9 cellular contexts compared by ENCODE assay signal in the genomic region with DNA sequence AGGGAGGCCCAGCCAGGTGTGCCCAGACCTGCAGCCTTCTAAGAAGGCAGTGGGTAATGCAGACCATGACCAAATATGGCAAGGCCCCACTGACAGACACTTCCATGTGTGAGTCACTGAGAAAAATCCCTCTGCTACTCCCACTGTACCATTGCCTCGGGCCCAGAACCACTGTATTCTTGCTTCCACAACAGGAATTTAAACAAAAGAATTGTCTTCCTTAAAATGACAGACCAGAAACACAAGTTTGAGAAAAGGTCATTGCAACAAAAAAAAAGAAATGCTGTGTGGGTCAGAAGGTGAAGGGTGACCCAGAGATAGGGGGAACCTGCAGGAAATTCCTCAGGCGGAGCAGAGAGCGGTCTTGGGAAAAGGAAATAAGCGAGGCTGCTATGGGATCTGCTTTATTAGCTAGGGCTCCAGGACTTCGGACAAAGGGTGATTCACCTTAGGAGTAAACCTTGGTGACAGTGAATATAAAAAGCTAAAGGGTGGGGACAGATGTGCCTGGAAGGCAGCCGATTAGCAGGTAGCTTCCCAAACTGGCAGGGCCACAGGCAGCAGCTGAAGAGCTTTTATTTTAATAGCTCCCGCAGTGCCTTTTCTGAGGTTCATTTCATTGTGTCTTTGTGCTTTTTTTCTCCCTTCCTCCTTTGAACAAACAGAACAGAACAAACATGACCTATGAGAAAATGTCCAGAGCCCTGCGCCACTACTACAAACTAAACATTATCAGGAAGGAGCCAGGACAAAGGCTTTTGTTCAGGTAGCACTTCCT.
A peak's percentile ranks its signal among the peaks of the same experiment; 100 is the strongest.
DNase-seq lines count a peak whose midpoint lies in the region; ATAC-seq and TF ChIP-seq lines count a peak whose summit lies in the region.
"Had no signal": no experiment of that assay in that cellular context is flagged by ENCODE, and none has a peak within 500 bp of the region (broad histone marks: within the 10 kb centered on the region; RNA-seq: fewer than 3 reads in every experiment).

No MANE protein-coding gene starts in this region.

- no peak for ATAC-seq in HG02610 (IDR thresholded peaks at IDR 0.05; ENCODE audit: unreplicated experiment)
- ATAC-seq in GM18498 (IDR thresholded peaks at IDR 0.05; ENCODE audit: unreplicated experiment): no peak
- ATAC-seq in HG03095 (IDR thresholded peaks at IDR 0.05; ENCODE audit: unreplicated experiment): no peak

- H3K9me3 ChIP-seq in esophagus muscularis mucosa (no peaks in the 10 kb centered on the region), parathyroid adenoma (ENCODE audit: control insufficient read depth, low read length) (no peaks in the 10 kb centered on the region)

- H3K36me3 ChIP-seq in esophagus muscularis mucosa: peaks cover 0 to 47% (median 44%) of the 10 kb centered on the region in 4 donors
- no peaks in the 10 kb centered on the region for H3K36me3 ChIP-seq in parathyroid adenoma (ENCODE audit: control insufficient read depth, insufficient read depth, low read length)

- H3K4me3 ChIP-seq in esophagus muscularis mucosa (no peak overlapping the region), parathyroid adenoma (ENCODE audit: low read depth, low read length) (no peak overlapping the region)

- 68% methylated on average over 8 of the region's 8 CpGs for WGBS in esophagus muscularis mucosa

- DNase-seq in EL: peak; percentile 85
- peak; percentile 95 for DNase-seq in NCI-H748 (lab: John Stamatoyannopoulos, UW; ENCODE audit: unreplicated experiment)
- no peak for DNase-seq in esophagus muscularis mucosa (ENCODE audit: extremely low spot score)
- DNase-seq in HUDEP-2 (lab: John Stamatoyannopoulos, UW; ENCODE audit: unreplicated experiment in 76 of 76): no peak
- DNase-seq: stimulated activated CD4-positive, alpha-beta T cell treated with anti-CD3 and anti-CD28 coated beads, Interleukin-2, amount 100 ng/mL, for 48 hours had no signal

- H3K27me3 ChIP-seq in esophagus muscularis mucosa (no peaks in the 10 kb centered on the region), parathyroid adenoma (ENCODE audit: control insufficient read depth, insufficient read depth, low read length) (no peaks in the 10 kb centered on the region)

- H3K4me1 ChIP-seq in esophagus muscularis mucosa (peaks cover 20 to 48% (median 37%) of the 10 kb centered on the region in 4 donors), parathyroid adenoma (no peaks in the 10 kb centered on the region)

- no peak for TF ChIP-seq POLR2A in esophagus muscularis mucosa (IDR thresholded peaks at IDR 0.05; ENCODE audit: low read depth)

- H3K4me2 ChIP-seq in parathyroid adenoma (ENCODE audit: low read length): no peak overlapping the region

- H3K27ac ChIP-seq in esophagus muscularis mucosa (replicated peaks in 1 of 4): peak overlapping the region; percentile 56 to 68 (median 62)
- peak overlapping the region; percentile 5 for H3K27ac ChIP-seq in parathyroid adenoma

- intact Hi-C loops in esophagus muscularis mucosa (cut with DNase I): loop anchor here (10.0 kb wide), 1 partner anchor 149 kb away; no protein-coding TSS in a partner anchor

- no peak for TF ChIP-seq EP300 in esophagus muscularis mucosa (IDR thresholded peaks at IDR 0.05)

- H3K9ac ChIP-seq in parathyroid adenoma: no peak overlapping the region

- no peak for TF ChIP-seq CTCF in esophagus muscularis mucosa (IDR thresholded peaks at IDR 0.05)
- no peak for TF ChIP-seq CTCF in parathyroid adenoma (IDR thresholded peaks at IDR 0.05)

- no peak overlapping the region for H2AFZ ChIP-seq in parathyroid adenoma

- H3K79me2 ChIP-seq in parathyroid adenoma: peaks cover 4% of the 10 kb centered on the region

Comparison
In these comparisons a context has a peak if more than half of its experiments do, and no peak if none do; other contexts are left out.
1. DNase-seq: peak in EL (single experiment) and NCI-H748 (single experiment); none in esophagus muscularis mucosa (single experiment) and HUDEP-2 (0 of 76).